Comparison of ENCODE assay signal across 1 cellular context in the genomic region with DNA sequence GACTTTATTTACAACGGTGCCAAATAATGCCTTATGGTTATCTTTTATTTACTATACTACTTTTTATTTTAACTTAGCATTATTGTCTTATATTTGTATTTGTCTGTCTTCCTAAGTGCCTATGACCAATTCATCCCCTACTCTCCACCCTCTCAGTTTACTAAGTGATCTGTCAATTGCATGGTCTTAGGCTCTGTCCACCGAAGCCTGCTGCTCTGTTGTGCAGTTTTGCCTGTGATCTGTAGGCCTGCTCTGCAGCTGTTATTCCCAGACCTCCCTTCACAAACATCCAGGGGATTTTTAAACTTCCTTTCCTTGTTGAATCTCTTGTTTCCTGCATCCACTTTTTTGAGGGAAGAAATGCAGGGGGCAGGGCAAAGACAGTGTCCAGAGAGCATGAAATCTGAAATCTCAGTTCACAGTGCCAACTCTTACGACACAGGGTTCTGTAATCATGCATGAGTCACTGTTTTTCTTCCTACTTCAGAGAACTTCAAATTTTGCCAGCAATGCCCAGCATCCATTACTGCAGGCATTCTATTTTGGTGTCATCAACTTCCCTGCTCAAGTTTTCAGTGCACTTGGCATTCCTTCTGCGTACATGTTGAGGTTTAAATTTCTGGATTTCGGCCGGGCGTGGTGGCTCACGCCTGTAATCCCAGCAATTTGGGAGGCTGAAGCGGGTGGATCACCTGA.
TF ChIP-seq lines count a peak whose summit lies in the region.

No MANE protein-coding gene starts in this region.

TF ChIP-seq in WTC11, 78 proteins besides CTCF, POLR2A, EP300 and RAD21 (continued from another document):
- TF ChIP-seq SMAD3 (CRISPR knock-in tag; IDR thresholded peaks at IDR 0.05; ENCODE audit: borderline replicate concordance) (no peak), FOXP1 (CRISPR knock-in tag; IDR thresholded peaks at IDR 0.05; ENCODE audit: borderline replicate concordance) (no peak), FOXK1 (CRISPR knock-in tag; IDR thresholded peaks at IDR 0.05) (no peak)
